In the genomic region with DNA sequence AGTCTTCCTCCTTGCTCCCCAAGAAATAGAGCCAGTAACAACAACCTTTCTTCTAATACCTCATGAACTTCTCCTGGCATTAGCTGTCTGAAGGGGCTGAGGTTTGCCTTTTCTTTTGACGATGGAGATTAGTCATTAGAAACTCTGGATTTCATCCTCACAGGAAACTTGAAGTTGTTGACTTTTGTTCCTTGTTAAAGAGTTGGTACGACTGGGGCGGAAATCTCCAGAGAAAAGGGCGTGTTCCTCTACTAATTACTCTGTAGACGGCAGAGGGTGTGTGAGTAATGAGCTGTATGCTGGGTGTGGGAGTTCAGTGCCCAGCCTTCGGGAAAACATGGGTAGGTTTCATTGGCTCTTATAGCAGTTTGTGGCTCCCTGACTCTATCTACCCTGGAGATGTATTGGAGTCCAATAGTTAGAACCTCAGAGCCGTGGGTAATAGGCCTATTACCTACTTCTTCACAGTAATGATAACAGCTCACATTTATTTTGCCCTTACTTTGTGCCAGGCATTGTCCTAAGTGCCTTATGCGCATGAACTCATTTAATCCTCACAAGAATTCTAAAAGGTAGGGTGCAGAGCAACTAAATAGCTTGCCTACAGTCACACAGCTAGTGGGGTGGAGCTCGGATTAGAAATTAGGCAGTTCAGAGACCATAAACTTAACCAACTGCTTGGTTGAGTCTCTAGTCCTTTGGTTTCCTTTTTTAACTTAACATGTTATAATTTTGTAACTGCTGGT, we compare ENCODE assay signal across 12 cellular contexts. TPM values are rescaled to one million over a fixed set of nuclear protein-coding genes. Genes with fewer than 3 reads are reported as not detected.
A peak's percentile ranks its signal among the peaks of the same experiment; 100 is the strongest.
DNase-seq lines count a peak whose midpoint lies in the region; ATAC-seq and TF ChIP-seq lines count a peak whose summit lies in the region.
"Had no signal": no experiment of that assay in that cellular context is flagged by ENCODE, and none has a peak within 500 bp of the region (broad histone marks: within the 10 kb centered on the region; RNA-seq: fewer than 3 reads in every experiment).

No MANE protein-coding gene starts in this region.

- H3K9me3 ChIP-seq in HEK293 (ENCODE audit: control insufficient read depth, insufficient read depth, low read depth, low read length) (no peaks in the 10 kb centered on the region), testis (no peaks in the 10 kb centered on the region)

- H3K36me3 ChIP-seq in HEK293 (ENCODE audit: control insufficient read depth in 2 of 2, insufficient read depth in 1 of 2, low read length in 2 of 2): peaks cover 3 to 7% of the 10 kb centered on the region in 2 experiments; a peak in 1 of 3 replicates
- no peaks in the 10 kb centered on the region for H3K36me3 ChIP-seq in testis (ENCODE audit: low read depth, missing control alignments)

- CTCF ChIA-PET in HEK293 (lab: Yijun Ruan, JAX): interaction anchor here (0.7 to 1.0 kb wide), 2 partner anchors 120 to 1575 kb away, joined by 3 to 4 read pairs; no protein-coding TSS in a partner anchor

- TF ChIP-seq CTCF in HEK293 (tag by site-specific recombination; IDR thresholded peaks at IDR 0.05) (no peak), testis (IDR thresholded peaks at IDR 0.05) (no peak)

- TF ChIP-seq POLR2A in testis (IDR thresholded peaks at IDR 0.05): no peak

- no peak overlapping the region for H3K4me3 Mint-ChIP-seq in effector memory CD8-positive, alpha-beta T cell
- H3K4me3 Mint-ChIP-seq: activated CD4-positive, alpha-beta memory T cell treated with anti-CD3 and anti-CD28 coated beads for 36 hours; activated naive CD8-positive, alpha-beta T cell treated with anti-CD3 and anti-CD28 coated beads, Interleukin-2, amount 50 U/mL, for 24 hours had no signal

- H3K9me3 Mint-ChIP-seq in effector memory CD8-positive, alpha-beta T cell: no peaks in the 10 kb centered on the region
- H3K9me3 Mint-ChIP-seq: activated CD4-positive, alpha-beta memory T cell treated with anti-CD3 and anti-CD28 coated beads for 36 hours; activated naive CD8-positive, alpha-beta T cell treated with anti-CD3 and anti-CD28 coated beads, Interleukin-2, amount 50 U/mL, for 24 hours had no signal

- peaks cover 7% of the 10 kb centered on the region for H3K36me3 Mint-ChIP-seq in effector memory CD8-positive, alpha-beta T cell (ENCODE audit: insufficient read depth)

- intact Hi-C loops in left ventricle myocardium superior (cut with micrococcal nuclease) (no loop called here), testis (cut with DNase I; ENCODE audit: low total_unique reads) (no loop called here)

- no peak overlapping the region for H3K27ac Mint-ChIP-seq in effector memory CD8-positive, alpha-beta T cell
- H3K27ac Mint-ChIP-seq: activated CD4-positive, alpha-beta memory T cell treated with anti-CD3 and anti-CD28 coated beads for 36 hours; activated naive CD8-positive, alpha-beta T cell treated with anti-CD3 and anti-CD28 coated beads, Interleukin-2, amount 50 U/mL, for 24 hours had no signal

- H3K27me3 Mint-ChIP-seq in effector memory CD8-positive, alpha-beta T cell: no peaks in the 10 kb centered on the region
- H3K27me3 Mint-ChIP-seq: activated CD4-positive, alpha-beta memory T cell treated with anti-CD3 and anti-CD28 coated beads for 36 hours; activated naive CD8-positive, alpha-beta T cell treated with anti-CD3 and anti-CD28 coated beads, Interleukin-2, amount 50 U/mL, for 24 hours had no signal

- peaks cover 11 to 18% of the 10 kb centered on the region in 2 donors for H3K4me1 Mint-ChIP-seq in effector memory CD8-positive, alpha-beta T cell (ENCODE audit: low read depth in 2 of 2)

- DNase-seq in amniotic epithelial cell (ENCODE audit: low read depth) (peak; percentile 46), left ventricle myocardium superior (no peak), testis (no peak), GDM1 (lab: John Stamatoyannopoulos, UW) (no peak)
- no peak for DNase-seq in effector memory CD8-positive, alpha-beta T cell
- DNase-seq: activated CD4-positive, alpha-beta memory T cell treated with anti-CD3 and anti-CD28 coated beads for 36 hours; activated naive CD8-positive, alpha-beta T cell treated with anti-CD3 and anti-CD28 coated beads, Interleukin-2, amount 50 U/mL, for 24 hours; NCI-H2107 had no signal

- H3K4me1 ChIP-seq in HEK293 (ENCODE audit: control insufficient read depth, insufficient read depth, low read length): peaks cover 20% of the 10 kb centered on the region
- H3K4me1 ChIP-seq in testis: no peaks in the 10 kb centered on the region

- no peaks in the 10 kb centered on the region for H3K27me3 ChIP-seq in testis

- WGBS in testis, 2 donors: 85 to 92% methylated on average over 7 to 9 of the region's 9 CpGs

- H3K27ac ChIP-seq in HEK293 (ENCODE audit: extremely low read depth, low read depth, low read length) (peak overlapping the region; percentile 7; the same call in 1 of the 2 replicates), skin epidermis (peak overlapping the region in 13 of 21 experiments; percentile 13 to 73 (median 39)), testis (no peak overlapping the region)

- POLR2A ChIA-PET in HEK293 (lab: Yijun Ruan, JAX): interaction anchor here (1.2 kb wide), 1 partner anchor 24 kb away, joined by 5 read pairs; the partner anchor contains the start of gene TMEM164

- H3K4me3 ChIP-seq in HEK293 (ENCODE audit: low read depth, low read length): no peak overlapping the region
- H3K4me3 ChIP-seq in skin epidermis: no peak overlapping the region
- H3K4me3 ChIP-seq in testis: no peak overlapping the region

- ATAC-seq in left ventricle myocardium superior (peak; percentile 39), GM21360 (IDR thresholded peaks at IDR 0.05; ENCODE audit: unreplicated experiment) (no peak)
- no peak for ATAC-seq in effector memory CD8-positive, alpha-beta T cell (replicated peaks)
- ATAC-seq: activated naive CD8-positive, alpha-beta T cell treated with anti-CD3 and anti-CD28 coated beads, Interleukin-2, amount 50 U/mL, for 24 hours; sciatic nerve had no signal

TF ChIP-seq in HEK293, 187 proteins besides CTCF, POLR2A, EP300 and RAD21 (continues in another document):
- TF ChIP-seq BCL11B (tag by site-specific recombination; IDR thresholded peaks at IDR 0.05; ENCODE audit: low read depth) (no peak), ZNF521 (tag by site-specific recombination; IDR thresholded peaks at IDR 0.05) (no peak), ZNF302 (tag by site-specific recombination; IDR thresholded peaks at IDR 0.05; ENCODE audit: low read depth) (no peak), ZNF510 (tag by site-specific recombination; IDR thresholded peaks at IDR 0.05; ENCODE audit: insufficient replicate concordance) (no peak), ZFHX2 (tag by site-specific recombination; conservative IDR thresholded peaks at IDR 0.05) (peak; percentile 70), ZNF704 (tag by site-specific recombination; IDR thresholded peaks at IDR 0.05) (no peak), ZNF184 (tag by site-specific recombination; IDR thresholded peaks at IDR 0.05) (no peak), RBAK (tag by site-specific recombination; IDR thresholded peaks at IDR 0.05) (no peak), ZNF791 (tag by site-specific recombination; IDR thresholded peaks at IDR 0.05) (no peak), ZBTB17 (tag by site-specific recombination; IDR thresholded peaks at IDR 0.05) (no peak), ZNF423 (tag by site-specific recombination; IDR thresholded peaks at IDR 0.05) (no peak), ZNF629 (tag by site-specific recombination; IDR thresholded peaks at IDR 0.05) (no peak; the same call in 1 of the 2 replicates), MEIS1 (CRISPR knock-in tag; IDR thresholded peaks at IDR 0.05; ENCODE audit: borderline replicate concordance) (no peak), ZNF560 (tag by site-specific recombination; IDR thresholded peaks at IDR 0.05; ENCODE audit: borderline replicate concordance) (no peak), ZNF645 (tag by site-specific recombination; IDR thresholded peaks at IDR 0.05) (no peak)
- TF ChIP-seq, protein P1, sequence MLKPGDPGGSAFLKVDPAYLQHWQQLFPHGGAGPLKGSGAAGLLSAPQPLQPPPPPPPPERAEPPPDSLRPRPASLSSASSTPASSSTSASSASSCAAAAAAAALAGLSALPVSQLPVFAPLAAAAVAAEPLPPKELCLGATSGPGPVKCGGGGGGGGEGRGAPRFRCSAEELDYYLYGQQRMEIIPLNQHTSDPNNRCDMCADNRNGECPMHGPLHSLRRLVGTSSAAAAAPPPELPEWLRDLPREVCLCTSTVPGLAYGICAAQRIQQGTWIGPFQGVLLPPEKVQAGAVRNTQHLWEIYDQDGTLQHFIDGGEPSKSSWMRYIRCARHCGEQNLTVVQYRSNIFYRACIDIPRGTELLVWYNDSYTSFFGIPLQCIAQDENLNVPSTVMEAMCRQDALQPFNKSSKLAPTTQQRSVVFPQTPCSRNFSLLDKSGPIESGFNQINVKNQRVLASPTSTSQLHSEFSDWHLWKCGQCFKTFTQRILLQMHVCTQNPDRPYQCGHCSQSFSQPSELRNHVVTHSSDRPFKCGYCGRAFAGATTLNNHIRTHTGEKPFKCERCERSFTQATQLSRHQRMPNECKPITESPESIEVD (tag by site-specific recombination; IDR thresholded peaks at IDR 0.05): peak; percentile 61

RNA-seq across cellular contexts. Expression of gene TMEM164, which starts 23.4 kb away (rescaled TPM):
- total RNA-seq in left ventricle myocardium superior: 60.4 TPM
- 10 to 100 TPM in 1 of 2 donors, 1 to 10 TPM in 1; 8.1 to 13.9 TPM for total RNA-seq in testis
- 7.9 TPM for polyA plus RNA-seq in testis (ENCODE audit: insufficient read depth, low read depth, low replicate concordance)

Comparison
In these comparisons a context has a peak if more than half of its experiments do, and no peak if none do; other contexts are left out.
1. H3K27ac ChIP-seq: peak in HEK293 (single experiment) and skin epidermis (13 of 21); none in testis (0 of 2).